13 cellular contexts compared by ENCODE assay signal in genomic region chr1:3598522-3599285, GRCh38. TPM values are rescaled to one million over a fixed set of nuclear protein-coding genes. Genes with fewer than 3 reads are reported as not detected.
DNase-seq lines count a peak whose midpoint lies in the region; ATAC-seq and TF ChIP-seq lines count a peak whose summit lies in the region.
"Had no signal": no experiment of that assay in that cellular context is flagged by ENCODE, and none has a peak within 500 bp of the region (broad histone marks: within the 10 kb centered on the region; RNA-seq: fewer than 3 reads in every experiment).

No MANE protein-coding gene starts in this region.

- H3K4me1 ChIP-seq in left lung (peaks cover 28 to 47% of the 10 kb centered on the region in 2 donors), PC-9 (replicated peaks; ENCODE audit: insufficient read depth) (no peaks in the 10 kb centered on the region)

- BruUV-seq in PC-9 (replicated peaks; lab: Mats Ljungman, UMichigan): no TSS peak

- no peak overlapping the region for H3K4me3 Mint-ChIP-seq in activated naive CD4-positive, alpha-beta T cell treated with anti-CD3 and anti-CD28 coated beads, Interleukin-2, amount 10 ng/mL, durations not matched to agents 7 days and 5 days
- H3K4me3 Mint-ChIP-seq in T-cell: peak overlapping the region; percentile 28 to 89 (median 73)
- peak overlapping the region; percentile 57 for H3K4me3 Mint-ChIP-seq in stimulated activated effector memory CD8-positive, alpha-beta T cell treated with anti-CD3 and anti-CD28 coated beads, Interleukin-12 subunit alpha, Interleukin-12 subunit beta, amount 100 ng/mL, for 72 hours
- H3K4me3 Mint-ChIP-seq: activated naive CD4-positive, alpha-beta T cell treated with anti-CD3 and anti-CD28 coated beads for 36 hours had no signal

- H3K27ac ChIP-seq in left lung: peak overlapping the region in 1 of 2 donors; percentile 28
- H3K27ac ChIP-seq in PC-9: no peak overlapping the region
- H3K27ac ChIP-seq: epithelial cell of prostate, SJCRH30 had no signal

- H3K9me2 ChIP-seq in PC-9 (ENCODE audit: insufficient read depth): no peaks in the 10 kb centered on the region

- POLR2A ChIA-PET in T-cell (lab: Charles Lee) (no interaction called here), PC-9 (lab: Charles Lee; ENCODE audit: unreplicated experiment) (no interaction called here)

- H3K4me1 Mint-ChIP-seq in activated naive CD4-positive, alpha-beta T cell treated with anti-CD3 and anti-CD28 coated beads, Interleukin-2, amount 10 ng/mL, durations not matched to agents 7 days and 5 days: peaks cover 15% of the 10 kb centered on the region
- peaks cover 15 to 24% (median 22%) of the 10 kb centered on the region in 3 donors for H3K4me1 Mint-ChIP-seq in T-cell
- peaks cover 16% of the 10 kb centered on the region for H3K4me1 Mint-ChIP-seq in stimulated activated effector memory CD8-positive, alpha-beta T cell treated with anti-CD3 and anti-CD28 coated beads, Interleukin-12 subunit alpha, Interleukin-12 subunit beta, amount 100 ng/mL, for 72 hours

- H3K9me3 ChIP-seq in left lung: no peaks in the 10 kb centered on the region
- no peaks in the 10 kb centered on the region for H3K9me3 ChIP-seq in PC-9 (ENCODE audit: insufficient read depth, low read depth)
- H3K9me3 ChIP-seq: SJCRH30 had no signal

- no peaks in the 10 kb centered on the region for H3K36me3 Mint-ChIP-seq in activated naive CD4-positive, alpha-beta T cell treated with anti-CD3 and anti-CD28 coated beads, Interleukin-2, amount 10 ng/mL, durations not matched to agents 7 days and 5 days
- no peaks in the 10 kb centered on the region for H3K36me3 Mint-ChIP-seq in T-cell
- H3K36me3 Mint-ChIP-seq in stimulated activated effector memory CD8-positive, alpha-beta T cell treated with anti-CD3 and anti-CD28 coated beads, Interleukin-12 subunit alpha, Interleukin-12 subunit beta, amount 100 ng/mL, for 72 hours: no peaks in the 10 kb centered on the region

- intact Hi-C loops in left lung (cut with DNase I) (no loop called here), PC-9 (cut with micrococcal nuclease; ENCODE audit: unreplicated experiment) (no loop called here)

- ATAC-seq in T-cell (replicated peaks in 1 of 4) (no peak), left lung (peak; percentile 46), GM21786 (IDR thresholded peaks at IDR 0.05; ENCODE audit: unreplicated experiment) (no peak)
- no peak for ATAC-seq in stimulated activated effector memory CD8-positive, alpha-beta T cell treated with anti-CD3 and anti-CD28 coated beads, Interleukin-12 subunit alpha, Interleukin-12 subunit beta, amount 100 ng/mL, for 72 hours

- H3K27me3 Mint-ChIP-seq in activated naive CD4-positive, alpha-beta T cell treated with anti-CD3 and anti-CD28 coated beads, Interleukin-2, amount 10 ng/mL, durations not matched to agents 7 days and 5 days: peaks cover 6% of the 10 kb centered on the region
- H3K27me3 Mint-ChIP-seq in T-cell: peaks cover 0 to 7% of the 10 kb centered on the region in 2 donors

- H3K27me3 ChIP-seq in left lung: no peaks in the 10 kb centered on the region
- no peaks in the 10 kb centered on the region for H3K27me3 ChIP-seq in PC-9 (ENCODE audit: insufficient read depth, low read depth)

- no peaks in the 10 kb centered on the region for H3F3A ChIP-seq in PC-9 (ENCODE audit: insufficient read depth, low read depth)

- no peak overlapping the region for H3K4me2 ChIP-seq in PC-9

- H3K79me2 ChIP-seq in PC-9 (ENCODE audit: low read depth): no peaks in the 10 kb centered on the region

- H3K36me3 ChIP-seq in left lung: no peaks in the 10 kb centered on the region
- no peaks in the 10 kb centered on the region for H3K36me3 ChIP-seq in PC-9 (ENCODE audit: low read depth)
- H3K36me3 ChIP-seq: SJCRH30 had no signal

- peak overlapping the region; percentile 58 for H3K27ac Mint-ChIP-seq in activated naive CD4-positive, alpha-beta T cell treated with anti-CD3 and anti-CD28 coated beads, Interleukin-2, amount 10 ng/mL, durations not matched to agents 7 days and 5 days
- H3K27ac Mint-ChIP-seq in T-cell: peak overlapping the region in 1 of 2 donors; percentile 98
- H3K27ac Mint-ChIP-seq in stimulated activated effector memory CD8-positive, alpha-beta T cell treated with anti-CD3 and anti-CD28 coated beads, Interleukin-12 subunit alpha, Interleukin-12 subunit beta, amount 100 ng/mL, for 72 hours: peak overlapping the region; percentile 52
- H3K27ac Mint-ChIP-seq: activated naive CD4-positive, alpha-beta T cell treated with anti-CD3 and anti-CD28 coated beads for 36 hours had no signal

- CTCF ChIA-PET in activated naive CD4-positive, alpha-beta T cell treated with anti-CD3 and anti-CD28 coated beads, Interleukin-2, amount 10 ng/mL, durations not matched to agents 7 days and 5 days (lab: Charles Lee): interaction anchor here (0.9 to 2.1 kb wide), 2 partner anchors 20 to 22 kb away, joined by 3 to 8 read pairs; no protein-coding TSS in a partner anchor
- CTCF ChIA-PET in T-cell (lab: Charles Lee): no interaction called here
- CTCF ChIA-PET in PC-9 (lab: Charles Lee): no interaction called here

- peak overlapping the region in 1 of 2 donors; percentile 5 for H3K4me3 ChIP-seq in left lung
- no peak overlapping the region for H3K4me3 ChIP-seq in PC-9
- H3K4me3 ChIP-seq: SJCRH30 had no signal

- H2AFZ ChIP-seq in PC-9: no peak overlapping the region

- no peak for DNase-seq in activated naive CD4-positive, alpha-beta T cell treated with anti-CD3 and anti-CD28 coated beads, Interleukin-2, amount 10 ng/mL, durations not matched to agents 7 days and 5 days
- no peak for DNase-seq in activated naive CD4-positive, alpha-beta T cell treated with Interleukin-2 at 50 U/mL for 16 hours
- DNase-seq in T-cell (peak in 1 of 34 experiments; percentile 19), left lung (no peak), KG1 (lab: John Stamatoyannopoulos, UW) (no peak), PC-9 (no peak)
- DNase-seq in stimulated activated effector memory CD8-positive, alpha-beta T cell treated with anti-CD3 and anti-CD28 coated beads, Interleukin-12 subunit alpha, Interleukin-12 subunit beta, amount 100 ng/mL, for 72 hours (ENCODE audit: low spot score in 2 of 2): no peak
- DNase-seq: activated naive CD4-positive, alpha-beta T cell treated with anti-CD3 and anti-CD28 coated beads for 36 hours; HCEC 1CT had no signal

- no peak for TF ChIP-seq CTCF in left lung (IDR thresholded peaks at IDR 0.05)
- TF ChIP-seq CTCF in PC-9 (conservative IDR thresholded peaks at IDR 0.05): no peak

- H4K20me1 ChIP-seq in PC-9 (ENCODE audit: insufficient read depth): 0 out of 2 replicates have a peak, but pooled peaks cover 5% of the 10 kb centered on the region

- H3K9me3 Mint-ChIP-seq in activated naive CD4-positive, alpha-beta T cell treated with anti-CD3 and anti-CD28 coated beads, Interleukin-2, amount 10 ng/mL, durations not matched to agents 7 days and 5 days: no peaks in the 10 kb centered on the region
- no peaks in the 10 kb centered on the region for H3K9me3 Mint-ChIP-seq in T-cell
- no peaks in the 10 kb centered on the region for H3K9me3 Mint-ChIP-seq in stimulated activated effector memory CD8-positive, alpha-beta T cell treated with anti-CD3 and anti-CD28 coated beads, Interleukin-12 subunit alpha, Interleukin-12 subunit beta, amount 100 ng/mL, for 72 hours
- H3K9me3 Mint-ChIP-seq: activated naive CD4-positive, alpha-beta T cell treated with anti-CD3 and anti-CD28 coated beads for 36 hours had no signal

RNA-seq across cellular contexts. Expression of gene MEGF6, which starts 12.6 kb away (rescaled TPM):
- total RNA-seq in T-cell (100 to 1,000 TPM in 3 of 5 donors, 10 to 100 TPM in 2; 63.3 to 213 (median 193) TPM), left lung (100 to 1,000 TPM in 1 of 2 donors, 10 to 100 TPM in 1; 40.6 to 108 TPM), PC-9 (2021) (65.3 and 77.6 TPM in 2 replicates)
- total RNA-seq: SJCRH30 had no signal

RNA-seq across cellular contexts. Expression of gene TPRG1L, which starts 26.1 kb away (rescaled TPM):
- total RNA-seq in T-cell (10 to 100 TPM; 36.7 to 48.5 (median 45.4) TPM), left lung (10 to 100 TPM; 42.5 to 42.9 TPM), PC-9 (2021) (41.4 and 44.9 TPM in 2 replicates)

RNA-seq across cellular contexts. Expression of gene WRAP73, which starts 51.2 kb away (rescaled TPM):
- 10 to 100 TPM; 33.7 to 44.9 (median 39.8) TPM for total RNA-seq in T-cell
- total RNA-seq in left lung: 10 to 100 TPM; 20.2 to 23.1 TPM
- total RNA-seq in PC-9 (2021): 23.8 and 25.5 TPM in 2 replicates

RNA-seq across cellular contexts. Expression of gene TP73, which starts 53.6 kb away (rescaled TPM):
- total RNA-seq in T-cell (under 1 TPM in 4 of 5 donors, not detected in 1; 0.12 to 0.21 (median 0.18) TPM), left lung (1 to 10 TPM; 1.8 to 2.7 TPM), PC-9 (2021) (6.2 and 6.9 TPM in 2 replicates)
- total RNA-seq: omental fat pad had no signal
